1 cellular context compared by ENCODE assay signal in genomic region chr15:65791335-65792129, GRCh38.
TF ChIP-seq lines count a peak whose summit lies in the region.

No MANE protein-coding gene starts in this region.

TF ChIP-seq in HepG2, 621 proteins besides CTCF, POLR2A, EP300 and RAD21 (continued from another document and continues in another):
- TF ChIP-seq ZNF513 (CRISPR knock-in tag; conservative IDR thresholded peaks at IDR 0.05) (no peak), ZNF138 (CRISPR knock-in tag; IDR thresholded peaks at IDR 0.05; ENCODE audit: low read depth) (no peak), NFIB (CRISPR knock-in tag; IDR thresholded peaks at IDR 0.05; ENCODE audit: borderline replicate concordance) (no peak), KAT7 (CRISPR knock-in tag; IDR thresholded peaks at IDR 0.05; ENCODE audit: borderline replicate concordance) (peak; percentile 33; the same call in 1 of the 2 replicates), ZNF142 (CRISPR knock-in tag; IDR thresholded peaks at IDR 0.05) (0 out of 2 replicates have a peak, but pooled peaks have one; percentile 17), E2F2 (CRISPR knock-in tag; IDR thresholded peaks at IDR 0.05; ENCODE audit: borderline replicate concordance) (peak; percentile 36; the same call in 1 of the 2 replicates), ZNF407 (CRISPR knock-in tag; IDR thresholded peaks at IDR 0.05; ENCODE audit: not compliant biosample characterization) (peak; percentile 60), HOXA5 (CRISPR knock-in tag; IDR thresholded peaks at IDR 0.05) (0 out of 2 replicates have a peak, but pooled peaks have one; percentile 41), ZNF788 (CRISPR knock-in tag; IDR thresholded peaks at IDR 0.05; ENCODE audit: borderline replicate concordance) (no peak; the same call in 1 of the 2 replicates), FOXO4 (CRISPR knock-in tag; conservative IDR thresholded peaks at IDR 0.05) (no peak), ZBTB4 (CRISPR knock-in tag; IDR thresholded peaks at IDR 0.05; ENCODE audit: borderline replicate concordance) (no peak), GZF1 (CRISPR knock-in tag; IDR thresholded peaks at IDR 0.05) (no peak), ZNF598 (CRISPR knock-in tag; IDR thresholded peaks at IDR 0.05; ENCODE audit: borderline replicate concordance) (no peak), ZBTB25 (CRISPR knock-in tag; IDR thresholded peaks at IDR 0.05) (0 out of 2 replicates have a peak, but pooled peaks have one; percentile 11), ZNF619 (CRISPR knock-in tag; IDR thresholded peaks at IDR 0.05) (no peak), ZNF281 (CRISPR knock-in tag; IDR thresholded peaks at IDR 0.05; ENCODE audit: borderline replicate concordance) (peak; percentile 69; the same call in 1 of the 2 replicates), ZNF703 (CRISPR knock-in tag; IDR thresholded peaks at IDR 0.05; ENCODE audit: borderline replicate concordance) (peak; percentile 55; the same call in 1 of the 2 replicates), KLF9 (CRISPR knock-in tag; IDR thresholded peaks at IDR 0.05; ENCODE audit: low read depth) (no peak), ZNF207 (IDR thresholded peaks at IDR 0.05; ENCODE audit: borderline replicate concordance) (no peak)
